23 cellular contexts compared by ENCODE assay signal in the genomic region with DNA sequence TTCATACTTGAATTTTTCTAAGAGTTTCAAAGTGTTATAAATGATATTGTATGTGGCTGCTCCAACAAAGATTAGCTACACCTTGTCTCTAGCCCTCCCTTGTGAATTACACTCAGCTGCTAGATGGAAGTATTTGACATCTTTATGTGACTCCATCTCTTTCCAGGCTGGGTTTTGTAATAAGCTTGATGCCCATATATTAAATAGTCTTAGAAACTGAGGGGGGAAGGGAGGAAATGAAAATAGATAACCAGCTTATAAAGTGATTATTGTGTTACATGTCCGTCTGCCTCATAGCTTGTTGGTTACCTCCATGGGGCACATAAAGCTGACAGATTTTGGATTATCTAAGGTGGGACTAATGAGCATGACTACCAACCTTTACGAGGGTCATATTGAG.
"Had no signal": no experiment of that assay in that cellular context is flagged by ENCODE, and none has a peak within 500 bp of the region (broad histone marks: within the 10 kb centered on the region; RNA-seq: fewer than 3 reads in every experiment).

No MANE protein-coding gene starts in this region.

- DNase-seq: activated CD4-positive, alpha-beta T cell treated with anti-CD3 and anti-CD28 coated beads for 4 hours; activated CD4-positive, alpha-beta T cell treated with anti-CD3 and anti-CD28 coated beads, Interleukin-2, amount 50 U/mL, for 1 hour; activated CD4-positive, alpha-beta T cell treated with anti-CD3 and anti-CD28 coated beads, Interleukin-2, amount 50 U/mL, for 48 hours; activated CD4-positive, CD25-positive, alpha-beta regulatory T cell; activated CD4-positive, CD25-positive, alpha-beta regulatory T cell treated with anti-CD3 and anti-CD28 coated beads, Interleukin-2, amount 50 U/mL, for 72 hours; activated CD8-positive, alpha-beta memory T cell treated with anti-CD3 and anti-CD28 coated beads for 24 hours; activated CD8-positive, alpha-beta T cell treated with anti-CD3 and anti-CD28 coated beads for 36 hours; activated effector memory CD4-positive, alpha-beta T cell treated with Interleukin-2 at 50 U/mL for 16 hours; activated gamma-delta T cell treated with Interleukin-2 at 50 U/mL for 16 hours; activated naive CD4-positive, alpha-beta T cell treated with Interleukin-2 at 50 U/mL for 16 hours; activated naive CD8-positive, alpha-beta T cell treated with anti-CD3 and anti-CD28 coated beads, Interleukin-2, amount 10 ng/mL, durations not matched to agents 7 days and 5 days; activated T-cell treated with anti-CD3 and anti-CD28 coated beads, Interleukin-2, amount 50 U/mL, for 4 hours; central memory CD4-positive, alpha-beta T cell; cerebellar nuclear complex; colonic mucosa; effector CD8-positive, alpha-beta T cell; esophagus squamous epithelium; heart right ventricle; T-helper 2 cell had no signal

- ATAC-seq: activated CD8-positive, alpha-beta T cell treated with anti-CD3 and anti-CD28 coated beads for 36 hours; activated T-cell treated with anti-CD3 and anti-CD28 coated beads, Interleukin-2, amount 50 U/mL, for 4 hours; activated T-helper 17 cell treated with anti-CD3 and anti-CD28 coated beads, Interleukin-2, amount 50 U/mL, for 72 hours; gastroesophageal sphincter; heart right ventricle had no signal

- H3K27me3 Mint-ChIP-seq: activated CD8-positive, alpha-beta T cell treated with anti-CD3 and anti-CD28 coated beads for 36 hours; activated naive CD4-positive, alpha-beta T cell treated with anti-CD3 and anti-CD28 coated beads, Interleukin-2, amount 50 U/mL, for 24 hours; activated naive CD8-positive, alpha-beta T cell treated with anti-CD3 and anti-CD28 coated beads, Interleukin-2, amount 10 ng/mL, durations not matched to agents 7 days and 5 days; activated T-helper 17 cell treated with anti-CD3 and anti-CD28 coated beads, Interleukin-2, amount 50 U/mL, for 72 hours; brain had no signal

- H3K27ac Mint-ChIP-seq: activated CD8-positive, alpha-beta T cell treated with anti-CD3 and anti-CD28 coated beads for 36 hours; activated naive CD4-positive, alpha-beta T cell treated with anti-CD3 and anti-CD28 coated beads, Interleukin-2, amount 50 U/mL, for 24 hours; activated naive CD8-positive, alpha-beta T cell treated with anti-CD3 and anti-CD28 coated beads, Interleukin-2, amount 10 ng/mL, durations not matched to agents 7 days and 5 days; activated T-helper 17 cell treated with anti-CD3 and anti-CD28 coated beads, Interleukin-2, amount 50 U/mL, for 72 hours had no signal

- H3K9me3 Mint-ChIP-seq: activated CD8-positive, alpha-beta T cell treated with anti-CD3 and anti-CD28 coated beads for 36 hours; activated naive CD4-positive, alpha-beta T cell treated with anti-CD3 and anti-CD28 coated beads, Interleukin-2, amount 50 U/mL, for 24 hours; activated naive CD8-positive, alpha-beta T cell treated with anti-CD3 and anti-CD28 coated beads, Interleukin-2, amount 10 ng/mL, durations not matched to agents 7 days and 5 days; activated T-cell treated with anti-CD3 and anti-CD28 coated beads, Interleukin-2, amount 50 U/mL, for 4 hours; activated T-helper 17 cell treated with anti-CD3 and anti-CD28 coated beads, Interleukin-2, amount 50 U/mL, for 72 hours; brain had no signal

- H3K4me1 Mint-ChIP-seq: activated naive CD4-positive, alpha-beta T cell treated with anti-CD3 and anti-CD28 coated beads, Interleukin-2, amount 50 U/mL, for 24 hours; activated naive CD8-positive, alpha-beta T cell treated with anti-CD3 and anti-CD28 coated beads, Interleukin-2, amount 10 ng/mL, durations not matched to agents 7 days and 5 days; activated T-helper 17 cell treated with anti-CD3 and anti-CD28 coated beads, Interleukin-2, amount 50 U/mL, for 72 hours had no signal

- H3K4me3 Mint-ChIP-seq: activated CD8-positive, alpha-beta T cell treated with anti-CD3 and anti-CD28 coated beads for 36 hours; activated naive CD4-positive, alpha-beta T cell treated with anti-CD3 and anti-CD28 coated beads, Interleukin-2, amount 50 U/mL, for 24 hours; activated naive CD8-positive, alpha-beta T cell treated with anti-CD3 and anti-CD28 coated beads, Interleukin-2, amount 10 ng/mL, durations not matched to agents 7 days and 5 days; activated T-cell treated with anti-CD3 and anti-CD28 coated beads, Interleukin-2, amount 50 U/mL, for 4 hours; activated T-helper 17 cell treated with anti-CD3 and anti-CD28 coated beads, Interleukin-2, amount 50 U/mL, for 72 hours; brain had no signal
